10 cellular contexts compared by ENCODE assay signal in genomic region chr14:101917413-101918124, GRCh38. TPM values are rescaled to one million over a fixed set of nuclear protein-coding genes. Genes with fewer than 3 reads are reported as not detected.
DNase-seq lines count a peak whose midpoint lies in the region; ATAC-seq and TF ChIP-seq lines count a peak whose summit lies in the region.
"Had no signal": no experiment of that assay in that cellular context is flagged by ENCODE, and none has a peak within 500 bp of the region (broad histone marks: within the 10 kb centered on the region; RNA-seq: fewer than 3 reads in every experiment).

No MANE protein-coding gene starts in this region.

- TF ChIP-seq CTCF in H9 (conservative IDR thresholded peaks at IDR 0.05) = no peak
- no peak for TF ChIP-seq CTCF in glutamatergic neuron (IDR thresholded peaks at IDR 0.05; ENCODE audit: partially characterized antibody, unreplicated experiment)
- TF ChIP-seq CTCF in omental fat pad (IDR thresholded peaks at IDR 0.05) = no peak
- TF ChIP-seq CTCF in hepatocyte (IDR thresholded peaks at IDR 0.05; ENCODE audit: poor library complexity) = no peak
- no peak for TF ChIP-seq CTCF in esophagus muscularis mucosa (IDR thresholded peaks at IDR 0.05)

- H3K14ac ChIP-seq in H9 (ENCODE audit: insufficient read depth, low read length) = no peak overlapping the region; the same call in 1 of the 2 replicates

- H2AK5ac ChIP-seq in H9 (ENCODE audit: insufficient read length, low read length) = no peak overlapping the region

- peaks cover 4% of the 10 kb centered on the region; the same call in 1 of the 2 replicates for H3K4me1 ChIP-seq in H9 (ENCODE audit: insufficient read depth, low read length)
- H3K4me1 ChIP-seq in hepatocyte (ENCODE audit: insufficient read depth) = no peaks in the 10 kb centered on the region
- H3K4me1 ChIP-seq in esophagus muscularis mucosa = peaks cover 0 to 13% (median 5%) of the 10 kb centered on the region in 4 donors
- H3K4me1 ChIP-seq: pancreas, stomach had no signal

- H3K23me2 ChIP-seq in H9 (ENCODE audit: insufficient read length, low read depth, low read length, poor library complexity, severe bottlenecking) = no peaks in the 10 kb centered on the region

- no CpG with 5 or more reads among the region's 18 CpGs for WGBS in H9 (ENCODE audit: extremely low coverage, insufficient read length, low lambda C conversion rate)
- WGBS in hepatocyte (ENCODE audit: low lambda C conversion rate, missing lambda C conversion rate) = 78% methylated on average over 18 of the region's 18 CpGs
- WGBS in esophagus muscularis mucosa = 73% methylated on average over 15 of the region's 18 CpGs

- TF ChIP-seq EP300 in esophagus muscularis mucosa (IDR thresholded peaks at IDR 0.05) = no peak

- H3K4me3 Mint-ChIP-seq in H9 (peak overlapping the region; percentile 9 to 61; a peak in 4 of 5 replicates), T-helper 17 cell (no peak overlapping the region), glutamatergic neuron (ENCODE audit: unreplicated experiment) (peak overlapping the region; percentile 45)
- H3K4me3 Mint-ChIP-seq: activated T-helper 1 cell treated with anti-CD3 and anti-CD28 coated beads, Interleukin-12 subunit alpha, Interleukin-12 subunit beta, Interleukin-2, Interleukin-4 antibody, amounts not matched to agents 30 ng/mL and 10 ng/mL and 1 ng/mL, durations not matched to agents 14 hours and 24 hours and 36 hours had no signal

- H2AFZ ChIP-seq in H9 (ENCODE audit: low read length) = no peak overlapping the region
- no peak overlapping the region for H2AFZ ChIP-seq in hepatocyte

- no peak overlapping the region for H3K18ac ChIP-seq in H9 (ENCODE audit: insufficient read length, low read depth, low read length)

- intact Hi-C loops in esophagus muscularis mucosa (cut with DNase I) = no loop called here

- H3K4me2 ChIP-seq in H9 (ENCODE audit: insufficient read depth, insufficient read length, low read length) (peak overlapping the region; percentile 7), hepatocyte (no peak overlapping the region)

- no peak overlapping the region for H3T11ph ChIP-seq in H9 (ENCODE audit: low read length)

- H3K36me3 ChIP-seq in hepatocyte (replicated peaks; ENCODE audit: insufficient read depth, low read depth) (no peaks in the 10 kb centered on the region), esophagus muscularis mucosa (peaks cover 14 to 86% (median 71%) of the 10 kb centered on the region in 4 donors)

- no peak overlapping the region for H3K56ac ChIP-seq in H9 (ENCODE audit: insufficient read length, low read depth, low read length)

- H3K79me1 ChIP-seq in H9 (ENCODE audit: insufficient read depth, low read depth, low read length, poor library complexity, severe bottlenecking) = no peaks in the 10 kb centered on the region

- H3K27ac ChIP-seq in H9 (ENCODE audit: insufficient read length, low read depth, low read length) = no peak overlapping the region
- H3K27ac ChIP-seq in hepatocyte = no peak overlapping the region
- H3K27ac ChIP-seq in esophagus muscularis mucosa (replicated peaks in 1 of 4) = peak overlapping the region in 2 of 4 donors; percentile 38 to 39
- H3K27ac ChIP-seq: pancreas had no signal

- H3K9me3 Mint-ChIP-seq in H9 = no peaks in the 10 kb centered on the region
- peaks cover 14% of the 10 kb centered on the region for H3K9me3 Mint-ChIP-seq in glutamatergic neuron (ENCODE audit: unreplicated experiment)
- H3K9me3 Mint-ChIP-seq: activated T-helper 1 cell treated with anti-CD3 and anti-CD28 coated beads, Interleukin-12 subunit alpha, Interleukin-12 subunit beta, Interleukin-2, Interleukin-4 antibody, amounts not matched to agents 30 ng/mL and 10 ng/mL and 1 ng/mL, durations not matched to agents 14 hours and 24 hours and 36 hours had no signal

- H3K9ac ChIP-seq in H9 (ENCODE audit: extremely low read depth, insufficient read length, low read length) = no peak overlapping the region

- H3K9me3 ChIP-seq in H9 (ENCODE audit: control insufficient read depth, low read depth, low read length) = no peaks in the 10 kb centered on the region
- H3K9me3 ChIP-seq in T-helper 17 cell (ENCODE audit: control insufficient read depth, low read length, poor library complexity, severe bottlenecking) = no peaks in the 10 kb centered on the region
- no peaks in the 10 kb centered on the region for H3K9me3 ChIP-seq in hepatocyte (ENCODE audit: low read depth)
- no peaks in the 10 kb centered on the region for H3K9me3 ChIP-seq in esophagus muscularis mucosa
- H3K9me3 ChIP-seq: pancreas, stomach had no signal

- no peak overlapping the region for H2BK15ac ChIP-seq in H9 (ENCODE audit: low read depth, low read length)

- ATAC-seq in T-helper 17 cell = no peak
- ATAC-seq in omental fat pad (ENCODE audit: low FRiP score) = peak; percentile 13

- H3K27me3 Mint-ChIP-seq in H9 (ENCODE audit: low read depth) (no peaks in the 10 kb centered on the region; the same call in 1 of the 2 replicates), T-helper 17 cell (no peaks in the 10 kb centered on the region), glutamatergic neuron (ENCODE audit: unreplicated experiment) (peaks cover 2% of the 10 kb centered on the region)

- H2BK12ac ChIP-seq in H9 (ENCODE audit: insufficient read length, low read depth, low read length) = no peak overlapping the region

- no peak overlapping the region for H3K23ac ChIP-seq in H9 (ENCODE audit: insufficient read length, low read depth, low read length)

- no peak overlapping the region for H2BK20ac ChIP-seq in H9 (ENCODE audit: low read depth, low read length, poor library complexity, severe bottlenecking)

- H3K27me3 ChIP-seq in H9 (ENCODE audit: insufficient read depth, low read length) = no peaks in the 10 kb centered on the region
- no peaks in the 10 kb centered on the region for H3K27me3 ChIP-seq in hepatocyte
- H3K27me3 ChIP-seq in esophagus muscularis mucosa = no peaks in the 10 kb centered on the region
- H3K27me3 ChIP-seq: pancreas, stomach had no signal

- H3K27ac Mint-ChIP-seq in H9 (peak overlapping the region; percentile 54 to 84 (median 83); a peak in 5 of 7 replicates), T-helper 17 cell (peak overlapping the region; percentile 93), glutamatergic neuron (ENCODE audit: unreplicated experiment) (peak overlapping the region; percentile 85)
- H3K27ac Mint-ChIP-seq: activated T-helper 1 cell treated with anti-CD3 and anti-CD28 coated beads, Interleukin-12 subunit alpha, Interleukin-12 subunit beta, Interleukin-2, Interleukin-4 antibody, amounts not matched to agents 30 ng/mL and 10 ng/mL and 1 ng/mL, durations not matched to agents 14 hours and 24 hours and 36 hours had no signal

- H4K5ac ChIP-seq in H9 (ENCODE audit: insufficient read length, low read depth, low read length) = no peak overlapping the region

- peaks cover 0 to 18% (median 17%) of the 10 kb centered on the region in 3 experiments for H3K36me3 Mint-ChIP-seq in H9 (ENCODE audit: insufficient read depth in 1 of 3, low read depth in 3 of 3)
- peaks cover 5% of the 10 kb centered on the region for H3K36me3 Mint-ChIP-seq in T-helper 17 cell (ENCODE audit: low read depth)
- H3K36me3 Mint-ChIP-seq in glutamatergic neuron (ENCODE audit: unreplicated experiment) = no peaks in the 10 kb centered on the region

- H3K4ac ChIP-seq in H9 (ENCODE audit: low read depth, low read length) = no peak overlapping the region

- H3K9me2 ChIP-seq in hepatocyte (replicated peaks; ENCODE audit: insufficient read depth) = no peaks in the 10 kb centered on the region

- TF ChIP-seq POLR2A in erythroblast (IDR thresholded peaks at IDR 0.05; ENCODE audit: low read length) (no peak), esophagus muscularis mucosa (IDR thresholded peaks at IDR 0.05; ENCODE audit: low read depth) (no peak)

- H4K91ac ChIP-seq in H9 (ENCODE audit: insufficient read length, low read depth, low read length) = no peak overlapping the region

- DNase-seq in H9 (no peak), T-helper 17 cell (no peak), glutamatergic neuron (peak; percentile 48), omental fat pad (ENCODE audit: low spot score) (no peak), erythroblast (lab: John Stamatoyannopoulos, UW) (no peak), hepatocyte (ENCODE audit: low spot score) (no peak), esophagus muscularis mucosa (ENCODE audit: extremely low spot score) (no peak)
- DNase-seq: pancreas, stomach had no signal

- H4K8ac ChIP-seq in H9 (replicated peaks; ENCODE audit: insufficient read length, low read depth, low read length) = no peak overlapping the region

- no peak overlapping the region for H2BK120ac ChIP-seq in H9 (ENCODE audit: low read depth, low read length, poor library complexity, severe bottlenecking)

- peaks cover 29 to 44% of the 10 kb centered on the region in 2 experiments for H3K4me1 Mint-ChIP-seq in H9
- H3K4me1 Mint-ChIP-seq in T-helper 17 cell = peaks cover 2% of the 10 kb centered on the region
- H3K4me1 Mint-ChIP-seq in glutamatergic neuron (ENCODE audit: low read depth, unreplicated experiment) = peaks cover 50% of the 10 kb centered on the region

- no peaks in the 10 kb centered on the region for H4K20me1 ChIP-seq in H9 (ENCODE audit: control insufficient read depth, insufficient read depth, insufficient read length)
- no peaks in the 10 kb centered on the region for H4K20me1 ChIP-seq in hepatocyte (ENCODE audit: insufficient read depth, poor library complexity, severe bottlenecking)

- no peak overlapping the region for H2BK5ac ChIP-seq in H9 (ENCODE audit: insufficient read length, low read length)

- H3K79me2 ChIP-seq in H9 (ENCODE audit: insufficient read depth, low read length) = no peaks in the 10 kb centered on the region
- no peaks in the 10 kb centered on the region for H3K79me2 ChIP-seq in hepatocyte

- H3K4me3 ChIP-seq in hepatocyte (no peak overlapping the region), esophagus muscularis mucosa (no peak overlapping the region)
- H3K4me3 ChIP-seq: pancreas, stomach had no signal

RNA-seq across cellular contexts. Expression of gene DYNC1H1, which starts 46.8 kb away (rescaled TPM):
- 319 and 359 TPM in 2 replicates for total RNA-seq in H9 (2021)
- total RNA-seq in T-helper 17 cell = 100 to 1,000 TPM; 318 to 366 TPM
- 2,051 TPM for total RNA-seq in glutamatergic neuron (ENCODE audit: unreplicated experiment)
- total RNA-seq in omental fat pad = 100 to 1,000 TPM; 440 to 541 (median 495) TPM
- total RNA-seq in hepatocyte = 342 and 405 TPM in 2 replicates
- polyA plus RNA-seq in hepatocyte = 141 and 164 TPM in 2 replicates
- 100 to 1,000 TPM; 608 to 897 (median 728) TPM for total RNA-seq in esophagus muscularis mucosa
